ENCODE assay signal across 20 cellular contexts in genomic region chr21:36858320-36858957, GRCh38.
"Had no signal": no experiment of that assay in that cellular context is flagged by ENCODE, and none has a peak within 500 bp of the region (broad histone marks: within the 10 kb centered on the region; RNA-seq: fewer than 3 reads in every experiment).

No MANE protein-coding gene starts in this region.

- H3K4me3 Mint-ChIP-seq: activated B cell treated with CpG ODN at 0.5 μM for 24 hours; activated CD8-positive, alpha-beta T cell treated with anti-CD3 and anti-CD28 coated beads for 36 hours; activated naive CD8-positive, alpha-beta T cell; activated T-cell treated with anti-CD3 and anti-CD28 coated beads, Interleukin-2, amount 50 U/mL, for 4 hours; central memory CD8-positive, alpha-beta T cell; stimulated activated naive CD8-positive, alpha-beta T cell treated with anti-CD3 and anti-CD28 coated beads, Interleukin-15, amount 100 ng/mL, for 72 hours; type B pancreatic cell had no signal

- H3K27ac Mint-ChIP-seq: activated B cell treated with CpG ODN at 0.5 μM for 24 hours; activated CD8-positive, alpha-beta T cell treated with anti-CD3 and anti-CD28 coated beads for 36 hours; activated naive CD8-positive, alpha-beta T cell; stimulated activated naive CD8-positive, alpha-beta T cell treated with anti-CD3 and anti-CD28 coated beads, Interleukin-15, amount 100 ng/mL, for 72 hours; type B pancreatic cell had no signal

- DNase-seq: activated B cell treated with CpG ODN at 0.5 μM for 24 hours; activated CD4-positive, alpha-beta T cell treated with anti-CD3 and anti-CD28 coated beads for 48 hours; activated CD8-positive, alpha-beta T cell treated with anti-CD3 and anti-CD28 coated beads for 36 hours; activated effector memory CD4-positive, alpha-beta T cell treated with anti-CD3 and anti-CD28 coated beads, Interleukin-2, amount 50 U/mL, for 16 hours; activated T-cell treated with anti-CD3 and anti-CD28 coated beads, Interleukin-2, amount 50 U/mL, for 4 hours; amygdala; body of pancreas; cortex of kidney; effector CD4-positive, alpha-beta T cell; esophagus squamous epithelium; hippocampal formation; kidney; psoas muscle; spleen; stimulated activated CD4-positive, alpha-beta T cell treated with anti-CD3 and anti-CD28 coated beads, Interleukin-1b, Interleukin-23, amount 100 ng/mL, for 48 hours; stimulated activated naive CD8-positive, alpha-beta T cell treated with anti-CD3 and anti-CD28 coated beads, Interleukin-15, amount 100 ng/mL, for 72 hours had no signal

- H3K36me3 ChIP-seq: esophagus squamous epithelium had no signal

- H3K9me3 ChIP-seq: body of pancreas, esophagus squamous epithelium, psoas muscle, spleen had no signal

- H3K4me3 ChIP-seq: body of pancreas, esophagus squamous epithelium, psoas muscle, spleen had no signal

- H3K27me3 ChIP-seq: body of pancreas, esophagus squamous epithelium, spleen had no signal

- H3K27me3 Mint-ChIP-seq: activated B cell treated with CpG ODN at 0.5 μM for 24 hours; activated CD8-positive, alpha-beta T cell treated with anti-CD3 and anti-CD28 coated beads for 36 hours; activated naive CD8-positive, alpha-beta T cell; central memory CD8-positive, alpha-beta T cell; stimulated activated naive CD8-positive, alpha-beta T cell treated with anti-CD3 and anti-CD28 coated beads, Interleukin-15, amount 100 ng/mL, for 72 hours had no signal

- ATAC-seq: activated CD8-positive, alpha-beta T cell treated with anti-CD3 and anti-CD28 coated beads for 36 hours; activated T-cell treated with anti-CD3 and anti-CD28 coated beads, Interleukin-2, amount 50 U/mL, for 4 hours; body of pancreas; psoas muscle; sciatic nerve; stimulated activated naive CD8-positive, alpha-beta T cell treated with anti-CD3 and anti-CD28 coated beads, Interleukin-15, amount 100 ng/mL, for 72 hours had no signal

- H3K27ac ChIP-seq: body of pancreas, esophagus squamous epithelium, psoas muscle had no signal

- H3K9me3 Mint-ChIP-seq: activated B cell treated with CpG ODN at 0.5 μM for 24 hours; activated CD8-positive, alpha-beta T cell treated with anti-CD3 and anti-CD28 coated beads for 36 hours; activated T-cell treated with anti-CD3 and anti-CD28 coated beads, Interleukin-2, amount 50 U/mL, for 4 hours; central memory CD8-positive, alpha-beta T cell; stimulated activated naive CD8-positive, alpha-beta T cell treated with anti-CD3 and anti-CD28 coated beads, Interleukin-15, amount 100 ng/mL, for 72 hours; type B pancreatic cell had no signal
